1 cellular context compared by ENCODE assay signal in the genomic region with DNA sequence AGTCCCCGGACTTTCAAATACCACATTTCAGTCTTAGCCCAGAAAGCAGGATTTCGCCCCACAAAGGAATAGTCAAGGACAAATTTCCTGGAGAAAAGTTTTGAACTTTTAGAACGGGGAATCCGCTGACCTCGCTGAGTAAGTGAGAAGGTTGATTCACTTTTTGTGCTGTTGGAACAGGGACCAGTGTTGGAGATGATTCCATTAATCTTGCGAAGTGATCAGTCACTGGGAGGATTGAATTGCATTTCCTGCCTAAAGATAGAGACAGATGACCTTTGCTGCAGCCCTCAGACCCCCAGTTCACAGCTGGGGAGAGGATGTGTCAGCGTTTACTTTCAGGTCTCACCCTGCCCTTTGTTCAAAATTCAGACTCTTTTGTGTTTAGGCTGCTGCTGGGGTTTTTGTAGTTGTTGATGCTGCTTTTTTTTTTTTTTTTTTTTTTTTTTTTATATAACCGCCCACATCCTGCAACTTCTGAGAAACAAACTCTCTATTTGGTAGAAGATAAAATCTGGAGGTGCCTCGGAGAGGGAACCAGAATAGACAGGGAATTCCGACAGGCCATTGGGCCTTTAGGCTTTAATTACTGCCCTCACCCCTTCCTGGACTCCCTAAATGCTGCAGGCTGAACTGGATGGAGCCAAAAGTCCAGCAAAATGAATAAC.
TF ChIP-seq lines count a peak whose summit lies in the region.

No MANE protein-coding gene starts in this region.

TF ChIP-seq in GM12878, 131 proteins besides CTCF, POLR2A, EP300 and RAD21 (continued from another document and continues in another):
- TF ChIP-seq, protein P1, sequence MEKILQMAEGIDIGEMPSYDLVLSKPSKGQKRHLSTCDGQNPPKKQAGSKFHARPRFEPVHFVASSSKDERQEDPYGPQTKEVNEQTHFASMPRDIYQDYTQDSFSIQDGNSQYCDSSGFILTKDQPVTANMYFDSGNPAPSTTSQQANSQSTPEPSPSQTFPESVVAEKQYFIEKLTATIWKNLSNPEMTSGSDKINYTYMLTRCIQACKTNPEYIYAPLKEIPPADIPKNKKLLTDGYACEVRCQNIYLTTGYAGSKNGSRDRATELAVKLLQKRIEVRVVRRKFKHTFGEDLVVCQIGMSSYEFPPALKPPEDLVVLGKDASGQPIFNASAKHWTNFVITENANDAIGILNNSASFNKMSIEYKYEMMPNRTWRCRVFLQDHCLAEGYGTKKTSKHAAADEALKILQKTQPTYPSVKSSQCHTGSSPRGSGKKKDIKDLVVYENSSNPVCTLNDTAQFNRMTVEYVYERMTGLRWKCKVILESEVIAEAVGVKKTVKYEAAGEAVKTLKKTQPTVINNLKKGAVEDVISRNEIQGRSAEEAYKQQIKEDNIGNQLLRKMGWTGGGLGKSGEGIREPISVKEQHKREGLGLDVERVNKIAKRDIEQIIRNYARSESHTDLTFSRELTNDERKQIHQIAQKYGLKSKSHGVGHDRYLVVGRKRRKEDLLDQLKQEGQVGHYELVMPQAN (conservative IDR thresholded peaks at IDR 0.05), result peak; percentile 24; the same call in 1 of the 2 replicates
- no peak for TF ChIP-seq EZH2 (IDR thresholded peaks at IDR 0.05; ENCODE audit: borderline replicate concordance, control insufficient read depth, low read depth, low read length)
- TF ChIP-seq ZBED1 (IDR thresholded peaks at IDR 0.05; ENCODE audit: borderline replicate concordance), result no peak
- TF ChIP-seq ESRRA (IDR thresholded peaks at IDR 0.05; ENCODE audit: low read length), result no peak
- TF ChIP-seq SRF (IDR thresholded peaks at IDR 0.05; ENCODE audit: low read depth in 2 of 2, low read length in 2 of 2), result no peak
- no peak for TF ChIP-seq STAT1 (conservative IDR thresholded peaks at IDR 0.05)
- peak; percentile 49; the same call in 1 of the 2 replicates for TF ChIP-seq ZBTB40 (IDR thresholded peaks at IDR 0.05; ENCODE audit: borderline replicate concordance)
- peak; percentile 59 for TF ChIP-seq GATAD2B (conservative IDR thresholded peaks at IDR 0.05; ENCODE audit: low read depth)
- TF ChIP-seq, protein P2, sequence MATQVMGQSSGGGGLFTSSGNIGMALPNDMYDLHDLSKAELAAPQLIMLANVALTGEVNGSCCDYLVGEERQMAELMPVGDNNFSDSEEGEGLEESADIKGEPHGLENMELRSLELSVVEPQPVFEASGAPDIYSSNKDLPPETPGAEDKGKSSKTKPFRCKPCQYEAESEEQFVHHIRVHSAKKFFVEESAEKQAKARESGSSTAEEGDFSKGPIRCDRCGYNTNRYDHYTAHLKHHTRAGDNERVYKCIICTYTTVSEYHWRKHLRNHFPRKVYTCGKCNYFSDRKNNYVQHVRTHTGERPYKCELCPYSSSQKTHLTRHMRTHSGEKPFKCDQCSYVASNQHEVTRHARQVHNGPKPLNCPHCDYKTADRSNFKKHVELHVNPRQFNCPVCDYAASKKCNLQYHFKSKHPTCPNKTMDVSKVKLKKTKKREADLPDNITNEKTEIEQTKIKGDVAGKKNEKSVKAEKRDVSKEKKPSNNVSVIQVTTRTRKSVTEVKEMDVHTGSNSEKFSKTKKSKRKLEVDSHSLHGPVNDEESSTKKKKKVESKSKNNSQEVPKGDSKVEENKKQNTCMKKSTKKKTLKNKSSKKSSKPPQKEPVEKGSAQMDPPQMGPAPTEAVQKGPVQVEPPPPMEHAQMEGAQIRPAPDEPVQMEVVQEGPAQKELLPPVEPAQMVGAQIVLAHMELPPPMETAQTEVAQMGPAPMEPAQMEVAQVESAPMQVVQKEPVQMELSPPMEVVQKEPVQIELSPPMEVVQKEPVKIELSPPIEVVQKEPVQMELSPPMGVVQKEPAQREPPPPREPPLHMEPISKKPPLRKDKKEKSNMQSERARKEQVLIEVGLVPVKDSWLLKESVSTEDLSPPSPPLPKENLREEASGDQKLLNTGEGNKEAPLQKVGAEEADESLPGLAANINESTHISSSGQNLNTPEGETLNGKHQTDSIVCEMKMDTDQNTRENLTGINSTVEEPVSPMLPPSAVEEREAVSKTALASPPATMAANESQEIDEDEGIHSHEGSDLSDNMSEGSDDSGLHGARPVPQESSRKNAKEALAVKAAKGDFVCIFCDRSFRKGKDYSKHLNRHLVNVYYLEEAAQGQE (IDR thresholded peaks at IDR 0.05; ENCODE audit: low read depth, low read length), result no peak
- TF ChIP-seq MTA2 (IDR thresholded peaks at IDR 0.05; ENCODE audit: low read depth), result no peak
- TF ChIP-seq HDGF (IDR thresholded peaks at IDR 0.05), result no peak
- TF ChIP-seq, protein P3, sequence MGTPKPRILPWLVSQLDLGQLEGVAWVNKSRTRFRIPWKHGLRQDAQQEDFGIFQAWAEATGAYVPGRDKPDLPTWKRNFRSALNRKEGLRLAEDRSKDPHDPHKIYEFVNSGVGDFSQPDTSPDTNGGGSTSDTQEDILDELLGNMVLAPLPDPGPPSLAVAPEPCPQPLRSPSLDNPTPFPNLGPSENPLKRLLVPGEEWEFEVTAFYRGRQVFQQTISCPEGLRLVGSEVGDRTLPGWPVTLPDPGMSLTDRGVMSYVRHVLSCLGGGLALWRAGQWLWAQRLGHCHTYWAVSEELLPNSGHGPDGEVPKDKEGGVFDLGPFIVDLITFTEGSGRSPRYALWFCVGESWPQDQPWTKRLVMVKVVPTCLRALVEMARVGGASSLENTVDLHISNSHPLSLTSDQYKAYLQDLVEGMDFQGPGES (IDR thresholded peaks at IDR 0.05), result no peak
- 0 out of 2 replicates have a peak, but pooled peaks have one; percentile 22 for TF ChIP-seq RFX5 (IDR thresholded peaks at IDR 0.05; ENCODE audit: low read depth, low read length)
- TF ChIP-seq CBX5 (IDR thresholded peaks at IDR 0.05; ENCODE audit: low read depth), result no peak
- TF ChIP-seq IRF4 (IDR thresholded peaks at IDR 0.05; ENCODE audit: low read depth, low read length), result peak; percentile 56; the same call in 1 of the 2 replicates
- TF ChIP-seq, protein P4, sequence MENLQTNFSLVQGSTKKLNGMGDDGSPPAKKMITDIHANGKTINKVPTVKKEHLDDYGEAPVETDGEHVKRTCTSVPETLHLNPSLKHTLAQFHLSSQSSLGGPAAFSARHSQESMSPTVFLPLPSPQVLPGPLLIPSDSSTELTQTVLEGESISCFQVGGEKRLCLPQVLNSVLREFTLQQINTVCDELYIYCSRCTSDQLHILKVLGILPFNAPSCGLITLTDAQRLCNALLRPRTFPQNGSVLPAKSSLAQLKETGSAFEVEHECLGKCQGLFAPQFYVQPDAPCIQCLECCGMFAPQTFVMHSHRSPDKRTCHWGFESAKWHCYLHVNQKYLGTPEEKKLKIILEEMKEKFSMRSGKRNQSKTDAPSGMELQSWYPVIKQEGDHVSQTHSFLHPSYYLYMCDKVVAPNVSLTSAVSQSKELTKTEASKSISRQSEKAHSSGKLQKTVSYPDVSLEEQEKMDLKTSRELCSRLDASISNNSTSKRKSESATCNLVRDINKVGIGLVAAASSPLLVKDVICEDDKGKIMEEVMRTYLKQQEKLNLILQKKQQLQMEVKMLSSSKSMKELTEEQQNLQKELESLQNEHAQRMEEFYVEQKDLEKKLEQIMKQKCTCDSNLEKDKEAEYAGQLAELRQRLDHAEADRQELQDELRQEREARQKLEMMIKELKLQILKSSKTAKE (IDR thresholded peaks at IDR 0.05; ENCODE audit: low read depth, poor library complexity, severe bottlenecking), result peak; percentile 71
- no peak for TF ChIP-seq PRDM15 (CRISPR knock-in tag; IDR thresholded peaks at IDR 0.05)
- no peak for TF ChIP-seq ASH2L (IDR thresholded peaks at IDR 0.05; ENCODE audit: borderline replicate concordance, low read depth)
- TF ChIP-seq IKZF2 (IDR thresholded peaks at IDR 0.05), result peak in 1 of 2 experiments; percentile 11; a peak in 1 of 4 replicates
- no peak for TF ChIP-seq CUX1 (IDR thresholded peaks at IDR 0.05; ENCODE audit: insufficient replicate concordance, low read depth, low read length)
- TF ChIP-seq CREB1 (IDR thresholded peaks at IDR 0.05; ENCODE audit: low read depth), result no peak
